In the genomic region with DNA sequence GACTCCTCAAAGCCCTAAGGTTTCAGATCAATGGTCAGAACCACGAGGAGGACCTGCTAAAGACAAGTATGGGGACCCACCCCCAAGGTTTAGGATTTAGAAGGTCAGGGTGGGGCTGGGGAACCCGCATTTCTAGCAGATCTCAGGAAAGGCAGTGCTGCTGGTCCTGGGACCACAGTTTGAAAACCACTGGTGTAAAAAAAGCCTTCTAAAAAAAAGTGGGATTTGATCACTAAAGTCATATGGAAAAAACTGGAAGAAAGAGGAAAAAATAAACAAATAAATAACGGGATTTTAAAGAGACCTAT, we compare ENCODE assay signal across 8 cellular contexts. TPM values are rescaled to one million over a fixed set of nuclear protein-coding genes. Genes with fewer than 3 reads are reported as not detected.
DNase-seq lines count a peak whose midpoint lies in the region; ATAC-seq and TF ChIP-seq lines count a peak whose summit lies in the region.

No MANE protein-coding gene starts in this region.

- 0 out of 2 replicates have a peak overlapping the region, but pooled peaks have one; percentile 83 for H2AFZ ChIP-seq in GM23338

- H4K20me1 ChIP-seq in GM23338 (replicated peaks; ENCODE audit: insufficient read depth), result no peaks in the 10 kb centered on the region

- peaks cover 35% of the 10 kb centered on the region for H3K9me3 Mint-ChIP-seq in GM23338
- peaks cover 7% of the 10 kb centered on the region for H3K9me3 Mint-ChIP-seq in glutamatergic neuron (ENCODE audit: unreplicated experiment)

- H3K27me3 ChIP-seq in GM23338 (ENCODE audit: insufficient read depth) (no peaks in the 10 kb centered on the region), skeletal muscle tissue (ENCODE audit: control insufficient read depth in 3 of 3, insufficient read depth in 3 of 3, low read length in 3 of 3) (no peaks in the 10 kb centered on the region)

- peak overlapping the region; percentile 77 for H3K4me3 Mint-ChIP-seq in GM23338
- peak overlapping the region; percentile 97 for H3K4me3 Mint-ChIP-seq in glutamatergic neuron (ENCODE audit: unreplicated experiment)

- 0 out of 2 replicates have a peak, but pooled peaks cover 3% of the 10 kb centered on the region for H3K79me2 ChIP-seq in GM23338 (replicated peaks; ENCODE audit: insufficient read depth)

- H3K9me3 ChIP-seq in skeletal muscle tissue (ENCODE audit: control insufficient read depth in 3 of 3, low read length in 3 of 3), result no peaks in the 10 kb centered on the region

- TF ChIP-seq CTCF in GM23338 (conservative IDR thresholded peaks at IDR 0.05; ENCODE audit: low read depth in 2 of 2), result no peak
- TF ChIP-seq CTCF in VCaP (conservative IDR thresholded peaks at IDR 0.05), result no peak
- TF ChIP-seq CTCF in glutamatergic neuron (IDR thresholded peaks at IDR 0.05; ENCODE audit: partially characterized antibody, unreplicated experiment), result no peak

- DNase-seq in GM23338 (ENCODE audit: low spot score) (no peak), glutamatergic neuron (no peak), foreskin melanocyte (no peak), H4 (ENCODE audit: low spot score) (no peak)

- H3K4me3 ChIP-seq in GM23338 (peak overlapping the region; percentile 75), skeletal muscle tissue (ENCODE audit: low read length in 3 of 3) (peak overlapping the region; percentile 70 to 81 (median 71))

- H3K4me1 Mint-ChIP-seq in GM23338 (peaks cover 5% of the 10 kb centered on the region), glutamatergic neuron (ENCODE audit: low read depth, unreplicated experiment) (peaks cover 2% of the 10 kb centered on the region)

- H3K4me1 ChIP-seq in GM23338 (ENCODE audit: insufficient read depth), result 0 out of 2 replicates have a peak, but pooled peaks cover 5% of the 10 kb centered on the region
- H3K4me1 ChIP-seq in skeletal muscle tissue (ENCODE audit: control insufficient read depth in 3 of 3, insufficient read depth in 3 of 3, low read length in 3 of 3), result peaks cover 17 to 21% (median 20%) of the 10 kb centered on the region in 3 donors

- no peak overlapping the region for H3K27ac Mint-ChIP-seq in GM23338
- peak overlapping the region; percentile 26 for H3K27ac Mint-ChIP-seq in glutamatergic neuron (ENCODE audit: unreplicated experiment)

- ATAC-seq in GM23338 (no peak), HG02840 (IDR thresholded peaks at IDR 0.05; ENCODE audit: low FRiP score, unreplicated experiment) (no peak), HG03442 (IDR thresholded peaks at IDR 0.05; ENCODE audit: unreplicated experiment) (no peak)

- no peaks in the 10 kb centered on the region for H3F3A ChIP-seq in GM23338 (replicated peaks; ENCODE audit: low read depth)

- no peak overlapping the region for H3K27ac ChIP-seq in GM23338 (ENCODE audit: low read depth)
- H3K27ac ChIP-seq in VCaP, result peak overlapping the region; percentile 78
- peak overlapping the region; percentile 81 for H3K27ac ChIP-seq in skeletal muscle tissue (ENCODE audit: low read depth, low read length)

- H3K9me2 ChIP-seq in GM23338 (ENCODE audit: insufficient read depth), result no peaks in the 10 kb centered on the region

- H3K27me3 Mint-ChIP-seq in GM23338 (ENCODE audit: insufficient read depth, low read depth, poor library complexity), result no peaks in the 10 kb centered on the region
- H3K27me3 Mint-ChIP-seq in glutamatergic neuron (ENCODE audit: unreplicated experiment), result peaks cover 3% of the 10 kb centered on the region

- H3K36me3 ChIP-seq in GM23338 (ENCODE audit: insufficient read depth) (0 out of 2 replicates have a peak, but pooled peaks cover 2% of the 10 kb centered on the region), skeletal muscle tissue (ENCODE audit: control insufficient read depth in 3 of 3, insufficient read depth in 3 of 3, low read length in 3 of 3) (no peaks in the 10 kb centered on the region)

- H3K9ac ChIP-seq in skeletal muscle tissue (ENCODE audit: low read depth in 1 of 3, low read length in 3 of 3), result peak overlapping the region; percentile 77 to 88 (median 84)

- H3K4me2 ChIP-seq in GM23338, result peak overlapping the region; percentile 84

- H3K36me3 Mint-ChIP-seq in GM23338 (ENCODE audit: low read depth), result peaks cover 30% of the 10 kb centered on the region
- H3K36me3 Mint-ChIP-seq in glutamatergic neuron (ENCODE audit: unreplicated experiment), result peaks cover 13% of the 10 kb centered on the region

TF ChIP-seq in GM23338, 12 proteins besides CTCF, POLR2A, EP300 and RAD21 (continues in another document):
- TF ChIP-seq, protein P1, sequence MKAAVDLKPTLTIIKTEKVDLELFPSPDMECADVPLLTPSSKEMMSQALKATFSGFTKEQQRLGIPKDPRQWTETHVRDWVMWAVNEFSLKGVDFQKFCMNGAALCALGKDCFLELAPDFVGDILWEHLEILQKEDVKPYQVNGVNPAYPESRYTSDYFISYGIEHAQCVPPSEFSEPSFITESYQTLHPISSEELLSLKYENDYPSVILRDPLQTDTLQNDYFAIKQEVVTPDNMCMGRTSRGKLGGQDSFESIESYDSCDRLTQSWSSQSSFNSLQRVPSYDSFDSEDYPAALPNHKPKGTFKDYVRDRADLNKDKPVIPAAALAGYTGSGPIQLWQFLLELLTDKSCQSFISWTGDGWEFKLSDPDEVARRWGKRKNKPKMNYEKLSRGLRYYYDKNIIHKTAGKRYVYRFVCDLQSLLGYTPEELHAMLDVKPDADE (IDR thresholded peaks at IDR 0.05), result no peak
- TF ChIP-seq STAT1 (IDR thresholded peaks at IDR 0.05; ENCODE audit: unreplicated experiment) (no peak), ZNF331 (CRISPR knock-in tag; IDR thresholded peaks at IDR 0.05; ENCODE audit: low read depth) (no peak), POLR2AphosphoS5 (IDR thresholded peaks at IDR 0.05; ENCODE audit: low read depth) (no peak), EZH2phosphoT487 (IDR thresholded peaks at IDR 0.05; ENCODE audit: unreplicated experiment) (no peak)
- TF ChIP-seq, protein P2, sequence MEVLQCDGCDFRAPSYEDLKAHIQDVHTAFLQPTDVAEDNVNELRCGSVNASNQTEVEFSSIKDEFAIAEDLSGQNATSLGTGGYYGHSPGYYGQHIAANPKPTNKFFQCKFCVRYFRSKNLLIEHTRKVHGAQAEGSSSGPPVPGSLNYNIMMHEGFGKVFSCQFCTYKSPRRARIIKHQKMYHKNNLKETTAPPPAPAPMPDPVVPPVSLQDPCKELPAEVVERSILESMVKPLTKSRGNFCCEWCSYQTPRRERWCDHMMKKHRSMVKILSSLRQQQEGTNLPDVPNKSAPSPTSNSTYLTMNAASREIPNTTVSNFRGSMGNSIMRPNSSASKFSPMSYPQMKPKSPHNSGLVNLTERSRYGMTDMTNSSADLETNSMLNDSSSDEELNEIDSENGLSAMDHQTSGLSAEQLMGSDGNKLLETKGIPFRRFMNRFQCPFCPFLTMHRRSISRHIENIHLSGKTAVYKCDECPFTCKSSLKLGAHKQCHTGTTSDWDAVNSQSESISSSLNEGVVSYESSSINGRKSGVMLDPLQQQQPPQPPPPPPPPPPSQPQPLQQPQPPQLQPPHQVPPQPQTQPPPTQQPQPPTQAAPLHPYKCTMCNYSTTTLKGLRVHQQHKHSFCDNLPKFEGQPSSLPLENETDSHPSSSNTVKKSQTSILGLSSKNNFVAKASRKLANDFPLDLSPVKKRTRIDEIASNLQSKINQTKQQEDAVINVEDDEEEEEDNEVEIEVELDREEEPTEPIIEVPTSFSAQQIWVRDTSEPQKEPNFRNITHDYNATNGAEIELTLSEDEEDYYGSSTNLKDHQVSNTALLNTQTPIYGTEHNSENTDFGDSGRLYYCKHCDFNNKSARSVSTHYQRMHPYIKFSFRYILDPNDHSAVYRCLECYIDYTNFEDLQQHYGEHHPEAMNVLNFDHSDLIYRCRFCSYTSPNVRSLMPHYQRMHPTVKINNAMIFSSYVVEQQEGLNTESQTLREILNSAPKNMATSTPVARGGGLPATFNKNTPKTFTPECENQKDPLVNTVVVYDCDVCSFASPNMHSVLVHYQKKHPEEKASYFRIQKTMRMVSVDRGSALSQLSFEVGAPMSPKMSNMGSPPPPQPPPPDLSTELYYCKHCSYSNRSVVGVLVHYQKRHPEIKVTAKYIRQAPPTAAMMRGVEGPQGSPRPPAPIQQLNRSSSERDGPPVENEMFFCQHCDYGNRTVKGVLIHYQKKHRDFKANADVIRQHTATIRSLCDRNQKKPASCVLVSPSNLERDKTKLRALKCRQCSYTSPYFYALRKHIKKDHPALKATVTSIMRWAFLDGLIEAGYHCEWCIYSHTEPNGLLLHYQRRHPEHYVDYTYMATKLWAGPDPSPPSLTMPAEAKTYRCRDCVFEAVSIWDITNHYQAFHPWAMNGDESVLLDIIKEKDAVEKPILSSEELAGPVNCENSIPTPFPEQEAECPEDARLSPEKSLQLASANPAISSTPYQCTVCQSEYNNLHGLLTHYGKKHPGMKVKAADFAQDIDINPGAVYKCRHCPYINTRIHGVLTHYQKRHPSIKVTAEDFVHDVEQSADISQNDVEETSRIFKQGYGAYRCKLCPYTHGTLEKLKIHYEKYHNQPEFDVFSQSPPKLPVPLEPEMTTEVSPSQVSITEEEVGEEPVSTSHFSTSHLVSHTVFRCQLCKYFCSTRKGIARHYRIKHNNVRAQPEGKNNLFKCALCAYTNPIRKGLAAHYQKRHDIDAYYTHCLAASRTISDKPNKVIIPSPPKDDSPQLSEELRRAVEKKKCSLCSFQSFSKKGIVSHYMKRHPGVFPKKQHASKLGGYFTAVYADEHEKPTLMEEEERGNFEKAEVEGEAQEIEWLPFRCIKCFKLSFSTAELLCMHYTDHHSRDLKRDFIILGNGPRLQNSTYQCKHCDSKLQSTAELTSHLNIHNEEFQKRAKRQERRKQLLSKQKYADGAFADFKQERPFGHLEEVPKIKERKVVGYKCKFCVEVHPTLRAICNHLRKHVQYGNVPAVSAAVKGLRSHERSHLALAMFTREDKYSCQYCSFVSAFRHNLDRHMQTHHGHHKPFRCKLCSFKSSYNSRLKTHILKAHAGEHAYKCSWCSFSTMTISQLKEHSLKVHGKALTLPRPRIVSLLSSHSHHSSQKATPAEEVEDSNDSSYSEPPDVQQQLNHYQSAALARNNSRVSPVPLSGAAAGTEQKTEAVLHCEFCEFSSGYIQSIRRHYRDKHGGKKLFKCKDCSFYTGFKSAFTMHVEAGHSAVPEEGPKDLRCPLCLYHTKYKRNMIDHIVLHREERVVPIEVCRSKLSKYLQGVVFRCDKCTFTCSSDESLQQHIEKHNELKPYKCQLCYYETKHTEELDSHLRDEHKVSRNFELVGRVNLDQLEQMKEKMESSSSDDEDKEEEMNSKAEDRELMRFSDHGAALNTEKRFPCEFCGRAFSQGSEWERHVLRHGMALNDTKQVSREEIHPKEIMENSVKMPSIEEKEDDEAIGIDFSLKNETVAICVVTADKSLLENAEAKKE (CRISPR knock-in tag; IDR thresholded peaks at IDR 0.05), result no peak

RNA-seq across cellular contexts. Expression of a gene that starts 0.8 kb away (rescaled TPM):
- 27.3 and 29.8 TPM in 2 replicates for total RNA-seq in GM23338 (2014; rRNA removed; shearing (Covaris generic))
- 12.1 and 13.4 TPM in 2 replicates for polyA plus RNA-seq in GM23338 (2016; fragmentation: Nextera tagmentation; extraction: Ambion mirVana)
- 38.6 TPM for total RNA-seq in glutamatergic neuron (ENCODE audit: unreplicated experiment)
- total RNA-seq in skeletal muscle tissue, result 31.3 TPM
- total RNA-seq in H4 (2014; rRNA removed; shearing (Covaris generic)), result 34.5 and 43.6 TPM in 2 replicates
